Comparison of ENCODE assay signal across 13 cellular contexts in genomic region chr1:150535511-150536281, GRCh38. TPM values are rescaled to one million over a fixed set of nuclear protein-coding genes. Genes with fewer than 3 reads are reported as not detected.
DNase-seq lines count a peak whose midpoint lies in the region; ATAC-seq and TF ChIP-seq lines count a peak whose summit lies in the region.
"Had no signal": no experiment of that assay in that cellular context is flagged by ENCODE, and none has a peak within 500 bp of the region (broad histone marks: within the 10 kb centered on the region; RNA-seq: fewer than 3 reads in every experiment).

No MANE protein-coding gene starts in this region.

- no peaks in the 10 kb centered on the region for H3K9me2 ChIP-seq in SK-N-SH

- POLR2A ChIA-PET in SK-N-SH (lab: Yijun Ruan, JAX): no interaction called here

- H3K4me3 ChIP-seq in SK-N-SH (ENCODE audit: low read depth in 2 of 2, low read length in 1 of 2) (no peak overlapping the region), gastroesophageal sphincter (no peak overlapping the region)
- H3K4me3 ChIP-seq: lung, right lobe of liver had no signal

- TF ChIP-seq CTCF in SK-N-SH (IDR thresholded peaks at IDR 0.05) (no peak), gastroesophageal sphincter (IDR thresholded peaks at IDR 0.05) (no peak), type B pancreatic cell (conservative IDR thresholded peaks at IDR 0.05) (no peak)

- H3K36me3 ChIP-seq in SK-N-SH (replicated peaks in 1 of 2; ENCODE audit: control insufficient read depth in 1 of 2, insufficient read depth in 2 of 2, low read length in 1 of 2) (no peaks in the 10 kb centered on the region), gastroesophageal sphincter (no peaks in the 10 kb centered on the region)
- H3K36me3 ChIP-seq: right lobe of liver had no signal

- H3K4me1 Mint-ChIP-seq in type B pancreatic cell (ENCODE audit: unreplicated experiment): peaks cover 26% of the 10 kb centered on the region
- H3K4me1 Mint-ChIP-seq: activated CD8-positive, alpha-beta memory T cell treated with anti-CD3 and anti-CD28 coated beads, Interleukin-2, amount 10 ng/mL, durations not matched to agents 7 days and 5 days had no signal

- H3K27ac Mint-ChIP-seq in type B pancreatic cell: peak overlapping the region; percentile 11
- H3K27ac Mint-ChIP-seq: activated CD8-positive, alpha-beta memory T cell treated with anti-CD3 and anti-CD28 coated beads, Interleukin-2, amount 10 ng/mL, durations not matched to agents 7 days and 5 days had no signal

- H3K9me3 Mint-ChIP-seq in type B pancreatic cell: no peaks in the 10 kb centered on the region

- CTCF ChIA-PET in SK-N-SH (lab: Yijun Ruan, JAX): interaction anchor here (2.0 to 2.1 kb wide), 2 partner anchors 15 to 25 kb away, joined by 5 to 8 read pairs; no protein-coding TSS in a partner anchor

- H2AFZ ChIP-seq in SK-N-SH (ENCODE audit: low read depth): no peak overlapping the region

- TF ChIP-seq EP300 in SK-N-SH (IDR thresholded peaks at IDR 0.05; ENCODE audit: borderline replicate concordance in 1 of 2, low read depth in 1 of 2, low read length in 1 of 2) (no peak), gastroesophageal sphincter (IDR thresholded peaks at IDR 0.05) (no peak)

- no peak overlapping the region for H3K9ac ChIP-seq in SK-N-SH

- no peak for TF ChIP-seq POLR2A in gastroesophageal sphincter (IDR thresholded peaks at IDR 0.05)

- no peaks in the 10 kb centered on the region for H3K27me3 Mint-ChIP-seq in type B pancreatic cell
- H3K27me3 Mint-ChIP-seq: activated CD8-positive, alpha-beta memory T cell treated with anti-CD3 and anti-CD28 coated beads, Interleukin-2, amount 10 ng/mL, durations not matched to agents 7 days and 5 days had no signal

- no peak overlapping the region for H3K4me2 ChIP-seq in SK-N-SH

- ATAC-seq in SK-N-SH treated with all-trans-retinoic acid at 6 μM for 48 hours (no peak), gastroesophageal sphincter (no peak), GM21619 (IDR thresholded peaks at IDR 0.05; ENCODE audit: unreplicated experiment) (no peak)
- ATAC-seq: activated CD8-positive, alpha-beta memory T cell treated with anti-CD3 and anti-CD28 coated beads, Interleukin-2, amount 10 ng/mL, durations not matched to agents 7 days and 5 days; right lobe of liver had no signal

- H3K4me3 Mint-ChIP-seq in type B pancreatic cell: no peak overlapping the region
- H3K4me3 Mint-ChIP-seq: activated CD8-positive, alpha-beta memory T cell treated with anti-CD3 and anti-CD28 coated beads, Interleukin-2, amount 10 ng/mL, durations not matched to agents 7 days and 5 days had no signal

- no peaks in the 10 kb centered on the region for H3K27me3 ChIP-seq in SK-N-SH (ENCODE audit: insufficient read depth)
- H3K27me3 ChIP-seq in gastroesophageal sphincter: no peaks in the 10 kb centered on the region
- H3K27me3 ChIP-seq: right lobe of liver had no signal

- H3F3A ChIP-seq in SK-N-SH (replicated peaks; ENCODE audit: insufficient read depth): peaks cover 4% of the 10 kb centered on the region

- H3K27ac ChIP-seq in SK-N-SH (ENCODE audit: low read depth in 2 of 2, low read length in 1 of 2) (no peak overlapping the region), gastroesophageal sphincter (peak overlapping the region in 3 of 4 donors; percentile 46 to 84 (median 81))
- H3K27ac ChIP-seq: 22Rv1, right lobe of liver had no signal

- no peaks in the 10 kb centered on the region for H3K36me3 Mint-ChIP-seq in type B pancreatic cell
- H3K36me3 Mint-ChIP-seq: activated CD8-positive, alpha-beta memory T cell treated with anti-CD3 and anti-CD28 coated beads, Interleukin-2, amount 10 ng/mL, durations not matched to agents 7 days and 5 days had no signal

- DNase-seq in SK-N-SH: no peak
- DNase-seq in type B pancreatic cell (ENCODE audit: extremely low spot score, unreplicated experiment): no peak
- no peak for DNase-seq in T1000 (lab: John Stamatoyannopoulos, UW)
- DNase-seq: activated CD8-positive, alpha-beta memory T cell treated with anti-CD3 and anti-CD28 coated beads, Interleukin-2, amount 10 ng/mL, durations not matched to agents 7 days and 5 days; NCI-H1048; NCI-H774 had no signal

- H3K4me1 ChIP-seq in SK-N-SH (ENCODE audit: control insufficient read depth in 1 of 2, insufficient read depth in 2 of 2, low read depth in 1 of 2, low read length in 1 of 2): peaks cover 2 to 4% of the 10 kb centered on the region in 2 experiments; a peak in 2 of 4 replicates
- H3K4me1 ChIP-seq in gastroesophageal sphincter: peaks cover 0 to 61% (median 5%) of the 10 kb centered on the region in 3 donors

- H4K20me1 ChIP-seq in SK-N-SH (ENCODE audit: insufficient read depth): no peaks in the 10 kb centered on the region

- no peak for TF ChIP-seq RAD21 in SK-N-SH (IDR thresholded peaks at IDR 0.05; ENCODE audit: low read length)

- H3K79me2 ChIP-seq in SK-N-SH (ENCODE audit: insufficient read depth): no peaks in the 10 kb centered on the region

- WGBS in SK-N-SH (ENCODE audit: low lambda C conversion rate): 84% methylated on average over 14 of the region's 14 CpGs
- WGBS in gastroesophageal sphincter (ENCODE audit: low coverage in 1 of 2), 2 donors: 70% methylated on average over 5 of the region's 14 CpGs; no CpG with 5 or more reads in 1 of the 2 donors

- H3K9me3 ChIP-seq in SK-N-SH: no peaks in the 10 kb centered on the region
- no peaks in the 10 kb centered on the region for H3K9me3 ChIP-seq in gastroesophageal sphincter
- H3K9me3 ChIP-seq: right lobe of liver had no signal

TF ChIP-seq in SK-N-SH, 30 proteins besides CTCF, POLR2A, EP300 and RAD21:
- TF ChIP-seq PBX3 (IDR thresholded peaks at IDR 0.05): peak; percentile 36; the same call in 1 of the 2 replicates
- TF ChIP-seq, protein P1, sequence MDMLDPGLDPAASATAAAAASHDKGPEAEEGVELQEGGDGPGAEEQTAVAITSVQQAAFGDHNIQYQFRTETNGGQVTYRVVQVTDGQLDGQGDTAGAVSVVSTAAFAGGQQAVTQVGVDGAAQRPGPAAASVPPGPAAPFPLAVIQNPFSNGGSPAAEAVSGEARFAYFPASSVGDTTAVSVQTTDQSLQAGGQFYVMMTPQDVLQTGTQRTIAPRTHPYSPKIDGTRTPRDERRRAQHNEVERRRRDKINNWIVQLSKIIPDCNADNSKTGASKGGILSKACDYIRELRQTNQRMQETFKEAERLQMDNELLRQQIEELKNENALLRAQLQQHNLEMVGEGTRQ (IDR thresholded peaks at IDR 0.05; ENCODE audit: borderline replicate concordance, low read depth, low read length): no peak

TF ChIP-seq in SK-N-SH treated with all-trans-retinoic acid at 6 μM for 48 hours, 23 proteins besides CTCF, POLR2A, EP300 and RAD21 (continues in another document):
- no peak for TF ChIP-seq OSR1 (CRISPR knock-in tag; IDR thresholded peaks at IDR 0.05)
- TF ChIP-seq, protein P2, sequence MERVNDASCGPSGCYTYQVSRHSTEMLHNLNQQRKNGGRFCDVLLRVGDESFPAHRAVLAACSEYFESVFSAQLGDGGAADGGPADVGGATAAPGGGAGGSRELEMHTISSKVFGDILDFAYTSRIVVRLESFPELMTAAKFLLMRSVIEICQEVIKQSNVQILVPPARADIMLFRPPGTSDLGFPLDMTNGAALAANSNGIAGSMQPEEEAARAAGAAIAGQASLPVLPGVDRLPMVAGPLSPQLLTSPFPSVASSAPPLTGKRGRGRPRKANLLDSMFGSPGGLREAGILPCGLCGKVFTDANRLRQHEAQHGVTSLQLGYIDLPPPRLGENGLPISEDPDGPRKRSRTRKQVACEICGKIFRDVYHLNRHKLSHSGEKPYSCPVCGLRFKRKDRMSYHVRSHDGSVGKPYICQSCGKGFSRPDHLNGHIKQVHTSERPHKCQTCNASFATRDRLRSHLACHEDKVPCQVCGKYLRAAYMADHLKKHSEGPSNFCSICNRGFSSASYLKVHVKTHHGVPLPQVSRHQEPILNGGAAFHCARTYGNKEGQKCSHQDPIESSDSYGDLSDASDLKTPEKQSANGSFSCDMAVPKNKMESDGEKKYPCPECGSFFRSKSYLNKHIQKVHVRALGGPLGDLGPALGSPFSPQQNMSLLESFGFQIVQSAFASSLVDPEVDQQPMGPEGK (CRISPR knock-in tag; IDR thresholded peaks at IDR 0.05; ENCODE audit: borderline replicate concordance): no peak

RNA-seq across cellular contexts. Expression of gene ADAMTSL4, which starts 13.5 kb away (rescaled TPM):
- polyA plus RNA-seq in SK-N-SH (2012; rRNA removed): 2.4 and 3.4 TPM in 2 replicates
- polyA plus RNA-seq in SK-N-SH (2012; cell fraction: cytosol; rRNA removed): 1.9 and 3.0 TPM in 2 replicates
- polyA plus RNA-seq in SK-N-SH (2012; cell fraction: nucleus; rRNA removed): 11.2 and 16.1 TPM in 2 replicates
- total RNA-seq in gastroesophageal sphincter (10 to 100 TPM; 27.1 to 66.5 (median 36.3) TPM), type B pancreatic cell (ENCODE audit: low replicate concordance) (12.5 and 24.6 TPM in 2 replicates)

RNA-seq across cellular contexts. Expression of gene FALEC, which starts 20.1 kb away (rescaled TPM):
- polyA plus RNA-seq in SK-N-SH (2012; rRNA removed): 0.50 and 0.72 TPM in 2 replicates
- polyA plus RNA-seq in SK-N-SH (2012; cell fraction: cytosol; rRNA removed): 0.13 and 0.37 TPM in 2 replicates
- 0.68 and 0.89 TPM in 2 replicates for polyA plus RNA-seq in SK-N-SH (2012; cell fraction: nucleus; rRNA removed)
- total RNA-seq in gastroesophageal sphincter (not detected), type B pancreatic cell (ENCODE audit: low replicate concordance) (0.55 and 0.80 TPM in 2 replicates)
- total RNA-seq: lung; right lobe of liver; T-helper 1 cell treated with Interleukin-12 subunit alpha and Interleukin-12 subunit beta and Interleukin-4 antibody, amounts not matched to agents 30 ng/mL and 1 ng/mL, for 36 hours had no signal

RNA-seq across cellular contexts. Expression of gene ECM1, which starts 27.8 kb away (rescaled TPM):
- 20.2 and 32.3 TPM in 2 replicates for polyA plus RNA-seq in SK-N-SH (2012; rRNA removed)
- 9.6 and 16.2 TPM in 2 replicates for polyA plus RNA-seq in SK-N-SH (2012; cell fraction: cytosol; rRNA removed)
- polyA plus RNA-seq in SK-N-SH (2012; cell fraction: nucleus; rRNA removed): 35.6 and 37.4 TPM in 2 replicates
- total RNA-seq in gastroesophageal sphincter (10 to 100 TPM; 12.6 to 29.7 (median 19.4) TPM), type B pancreatic cell (ENCODE audit: low replicate concordance) (31.5 and 33.8 TPM in 2 replicates)

RNA-seq across cellular contexts. Expression of gene MCL1, which starts 43.7 kb away (rescaled TPM):
- 110 and 131 TPM in 2 replicates for polyA plus RNA-seq in SK-N-SH (2012; rRNA removed)
- polyA plus RNA-seq in SK-N-SH (2012; cell fraction: cytosol; rRNA removed): 70.8 and 82.9 TPM in 2 replicates
- polyA plus RNA-seq in SK-N-SH (2012; cell fraction: nucleus; rRNA removed): 354 and 429 TPM in 2 replicates
- total RNA-seq in gastroesophageal sphincter: 100 to 1,000 TPM; 212 to 353 (median 317) TPM
- total RNA-seq in type B pancreatic cell (ENCODE audit: low replicate concordance): 187 and 280 TPM in 2 replicates

RNA-seq across cellular contexts. Expression of gene TARS2, which starts 48.5 kb away (rescaled TPM):
- 22.2 and 22.7 TPM in 2 replicates for polyA plus RNA-seq in SK-N-SH (2012; rRNA removed)
- 14.8 and 16.8 TPM in 2 replicates for polyA plus RNA-seq in SK-N-SH (2012; cell fraction: cytosol; rRNA removed)
- polyA plus RNA-seq in SK-N-SH (2012; cell fraction: nucleus; rRNA removed): 31.3 and 33.8 TPM in 2 replicates
- total RNA-seq in gastroesophageal sphincter (10 to 100 TPM in 2 of 4 donors, 1 to 10 TPM in 2; 6.7 to 32.2 (median 10.6) TPM), type B pancreatic cell (ENCODE audit: low replicate concordance) (30.2 and 36.6 TPM in 2 replicates)

Comparison
In these comparisons a context has a peak if more than half of its experiments do, and no peak if none do; other contexts are left out.
1. H3K27ac ChIP-seq: peak in gastroesophageal sphincter (3 of 4); none in SK-N-SH (0 of 2).